Comparison of ENCODE assay signal across 1 cellular context in the genomic region with DNA sequence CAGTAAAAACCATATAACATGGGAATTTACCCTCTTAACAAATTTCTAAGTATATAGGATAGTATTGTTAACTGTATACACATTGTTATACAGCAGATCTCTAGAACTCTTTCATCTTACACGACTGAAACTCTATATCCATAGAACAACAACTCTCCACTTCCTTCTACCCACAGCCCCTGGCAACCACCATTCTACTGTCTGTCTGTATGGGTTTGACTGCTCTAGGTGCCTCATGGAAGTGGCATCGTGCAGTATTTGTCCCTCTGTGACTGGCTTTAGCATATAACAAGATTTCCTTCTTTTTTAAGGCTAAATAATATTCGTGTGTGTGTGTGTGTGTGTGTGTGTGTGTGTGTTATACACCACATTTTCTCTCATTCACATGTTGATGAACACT.
TF ChIP-seq lines count a peak whose summit lies in the region.

No MANE protein-coding gene starts in this region.

TF ChIP-seq in GM12878, 131 proteins besides CTCF, POLR2A, EP300 and RAD21 (continued from another document):
- TF ChIP-seq, protein P1, sequence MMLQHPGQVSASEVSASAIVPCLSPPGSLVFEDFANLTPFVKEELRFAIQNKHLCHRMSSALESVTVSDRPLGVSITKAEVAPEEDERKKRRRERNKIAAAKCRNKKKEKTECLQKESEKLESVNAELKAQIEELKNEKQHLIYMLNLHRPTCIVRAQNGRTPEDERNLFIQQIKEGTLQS (IDR thresholded peaks at IDR 0.05; ENCODE audit: borderline replicate concordance, extremely low read depth, low read depth, low read length) = no peak
- TF ChIP-seq BHLHE40 (IDR thresholded peaks at IDR 0.05; ENCODE audit: borderline replicate concordance in 1 of 2, low read depth in 2 of 2, low read length in 1 of 2) (no peak), BRCA1 (IDR thresholded peaks at IDR 0.05; ENCODE audit: low read depth, low read length) (no peak), KLF5 (IDR thresholded peaks at IDR 0.05; ENCODE audit: partially characterized antibody) (no peak)
- TF ChIP-seq, protein P2, sequence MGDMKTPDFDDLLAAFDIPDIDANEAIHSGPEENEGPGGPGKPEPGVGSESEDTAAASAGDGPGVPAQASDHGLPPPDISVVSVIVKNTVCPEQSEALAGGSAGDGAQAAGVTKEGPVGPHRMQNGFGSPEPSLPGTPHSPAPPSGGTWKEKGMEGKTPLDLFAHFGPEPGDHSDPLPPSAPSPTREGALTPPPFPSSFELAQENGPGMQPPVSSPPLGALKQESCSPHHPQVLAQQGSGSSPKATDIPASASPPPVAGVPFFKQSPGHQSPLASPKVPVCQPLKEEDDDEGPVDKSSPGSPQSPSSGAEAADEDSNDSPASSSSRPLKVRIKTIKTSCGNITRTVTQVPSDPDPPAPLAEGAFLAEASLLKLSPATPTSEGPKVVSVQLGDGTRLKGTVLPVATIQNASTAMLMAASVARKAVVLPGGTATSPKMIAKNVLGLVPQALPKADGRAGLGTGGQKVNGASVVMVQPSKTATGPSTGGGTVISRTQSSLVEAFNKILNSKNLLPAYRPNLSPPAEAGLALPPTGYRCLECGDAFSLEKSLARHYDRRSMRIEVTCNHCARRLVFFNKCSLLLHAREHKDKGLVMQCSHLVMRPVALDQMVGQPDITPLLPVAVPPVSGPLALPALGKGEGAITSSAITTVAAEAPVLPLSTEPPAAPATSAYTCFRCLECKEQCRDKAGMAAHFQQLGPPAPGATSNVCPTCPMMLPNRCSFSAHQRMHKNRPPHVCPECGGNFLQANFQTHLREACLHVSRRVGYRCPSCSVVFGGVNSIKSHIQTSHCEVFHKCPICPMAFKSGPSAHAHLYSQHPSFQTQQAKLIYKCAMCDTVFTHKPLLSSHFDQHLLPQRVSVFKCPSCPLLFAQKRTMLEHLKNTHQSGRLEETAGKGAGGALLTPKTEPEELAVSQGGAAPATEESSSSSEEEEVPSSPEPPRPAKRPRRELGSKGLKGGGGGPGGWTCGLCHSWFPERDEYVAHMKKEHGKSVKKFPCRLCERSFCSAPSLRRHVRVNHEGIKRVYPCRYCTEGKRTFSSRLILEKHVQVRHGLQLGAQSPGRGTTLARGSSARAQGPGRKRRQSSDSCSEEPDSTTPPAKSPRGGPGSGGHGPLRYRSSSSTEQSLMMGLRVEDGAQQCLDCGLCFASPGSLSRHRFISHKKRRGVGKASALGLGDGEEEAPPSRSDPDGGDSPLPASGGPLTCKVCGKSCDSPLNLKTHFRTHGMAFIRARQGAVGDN (IDR thresholded peaks at IDR 0.05) = no peak
